22 cellular contexts compared by ENCODE assay signal in the genomic region with DNA sequence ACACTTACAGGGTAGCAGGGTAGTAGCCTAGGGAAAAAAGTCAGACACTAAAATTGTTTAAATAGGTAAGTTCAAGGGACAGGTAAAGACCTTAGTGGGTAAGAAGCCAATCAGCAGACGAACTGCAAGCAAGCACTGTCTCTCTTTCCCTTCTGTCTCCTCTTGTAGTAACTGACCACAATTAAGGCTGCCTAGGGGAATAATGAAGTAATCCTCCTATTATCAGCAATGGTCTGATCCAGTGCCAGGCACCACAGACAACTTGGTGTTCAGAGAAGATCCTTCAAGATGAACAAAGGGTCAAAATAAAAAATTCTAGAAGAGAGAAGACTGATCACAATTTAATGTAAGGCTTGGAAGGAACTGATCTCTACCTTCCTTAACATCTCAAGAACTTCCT.
DNase-seq lines count a peak whose midpoint lies in the region; ATAC-seq, FAIRE-seq and TF ChIP-seq lines count a peak whose summit lies in the region.
"Had no signal": no experiment of that assay in that cellular context is flagged by ENCODE, and none has a peak within 500 bp of the region (broad histone marks: within the 10 kb centered on the region; RNA-seq: fewer than 3 reads in every experiment).

No MANE protein-coding gene starts in this region.

- POLR2A ChIA-PET in HEK293 (lab: Yijun Ruan, JAX), result no interaction called here

- H2BK120ac ChIP-seq in mesendoderm (ENCODE audit: low read depth, low read length), result no peak overlapping the region

- peak overlapping the region; percentile 20 for H2BK5ac ChIP-seq in mesendoderm (ENCODE audit: low read length)

- no peak overlapping the region for H4K8ac ChIP-seq in mesendoderm (ENCODE audit: low read depth, low read length)

- H3K27me3 ChIP-seq in brain microvascular endothelial cell (replicated peaks) (no peaks in the 10 kb centered on the region), mesendoderm (ENCODE audit: insufficient read depth, low read length, poor library complexity) (no peaks in the 10 kb centered on the region), small intestine (ENCODE audit: control insufficient read depth in 2 of 2, insufficient read depth in 2 of 2, low read length in 2 of 2) (no peaks in the 10 kb centered on the region)
- H3K27me3 ChIP-seq: BE2C had no signal

- peaks cover 13% of the 10 kb centered on the region for H3K79me1 ChIP-seq in mesendoderm (ENCODE audit: low read length)

- no peak for FAIRE-seq in small intestine (lab: Jason Lieb, UNC)
- FAIRE-seq: HTR-8/SVneo had no signal

- no peak for ATAC-seq in GM19351 (IDR thresholded peaks at IDR 0.05; ENCODE audit: unreplicated experiment)

- peak overlapping the region; percentile 38 for H3K56ac ChIP-seq in mesendoderm (ENCODE audit: low read length)

- H3K9me3 ChIP-seq in HEK293 (ENCODE audit: control insufficient read depth, insufficient read depth, low read depth, low read length) (no peaks in the 10 kb centered on the region), small intestine (ENCODE audit: control insufficient read depth, low read depth) (no peaks in the 10 kb centered on the region)
- H3K9me3 ChIP-seq: BE2C had no signal

- H3K36me3 ChIP-seq in HEK293 (ENCODE audit: control insufficient read depth in 2 of 2, insufficient read depth in 1 of 2, low read length in 2 of 2), result no peaks in the 10 kb centered on the region
- no peaks in the 10 kb centered on the region for H3K36me3 ChIP-seq in brain microvascular endothelial cell (replicated peaks)
- H3K36me3 ChIP-seq in mesendoderm (ENCODE audit: control insufficient read depth, insufficient read depth, low read length), result no peaks in the 10 kb centered on the region
- no peaks in the 10 kb centered on the region for H3K36me3 ChIP-seq in small intestine (ENCODE audit: control insufficient read depth in 2 of 2, insufficient read depth in 2 of 2, low read length in 2 of 2)
- H3K36me3 ChIP-seq: BE2C had no signal

- peaks cover 7% of the 10 kb centered on the region for H3K79me2 ChIP-seq in mesendoderm (ENCODE audit: control insufficient read depth, insufficient read depth, low read length)

- H2AK5ac ChIP-seq in mesendoderm (ENCODE audit: low read length), result no peak overlapping the region

- no peak overlapping the region for H4K5ac ChIP-seq in mesendoderm (ENCODE audit: low read length)

- H3K4me3 ChIP-seq in HEK293 (ENCODE audit: low read depth, low read length) (no peak overlapping the region), brain microvascular endothelial cell (ENCODE audit: low read depth, low read length) (no peak overlapping the region), mesendoderm (ENCODE audit: low read length) (no peak overlapping the region), small intestine (ENCODE audit: low read depth in 1 of 2, low read length in 2 of 2) (no peak overlapping the region)
- H3K4me3 ChIP-seq: GM23248, PC-9, SK-N-MC had no signal

- H3K9ac ChIP-seq in mesendoderm (ENCODE audit: low read length), result no peak overlapping the region
- H3K9ac ChIP-seq: GM23248 had no signal

- no CpG with 5 or more reads among the region's 1 CpG for WGBS in mesendoderm (ENCODE audit: extremely low coverage, insufficient coverage, low lambda C conversion rate)
- 37 to 68% (median 50%) methylated on average over 1 of the region's 1 CpG for WGBS in small intestine, 3 donors

- CTCF ChIA-PET in HEK293 (lab: Yijun Ruan, JAX), result no interaction called here

- no peak overlapping the region for H2BK15ac ChIP-seq in mesendoderm (replicated peaks; ENCODE audit: low read depth)

- H3K4me1 ChIP-seq in HEK293 (ENCODE audit: control insufficient read depth, insufficient read depth, low read length) (0 out of 2 replicates have a peak, but pooled peaks cover 7% of the 10 kb centered on the region), mesendoderm (ENCODE audit: control insufficient read depth, low read depth, low read length) (peaks cover 11% of the 10 kb centered on the region), small intestine (ENCODE audit: control insufficient read depth in 2 of 2, insufficient read depth in 1 of 2, low read depth in 1 of 2, low read length in 1 of 2) (peaks cover 5 to 15% of the 10 kb centered on the region in 2 donors)
- H3K4me1 ChIP-seq: BE2C had no signal

- no peak overlapping the region for H3K4ac ChIP-seq in mesendoderm (ENCODE audit: low read depth, low read length)

- in situ Hi-C loops in brain microvascular endothelial cell (cut with HindIII; ENCODE audit: low pct_ligation_motif_present, low sequenced_read_pairs), result no loop called here

- peak; percentile 14 for DNase-seq in brain microvascular endothelial cell
- DNase-seq in mesendoderm, result no peak
- no peak for DNase-seq in small intestine
- DNase-seq in NCI-H748 (lab: John Stamatoyannopoulos, UW; ENCODE audit: unreplicated experiment), result no peak
- no peak for DNase-seq in activated CD4-positive, alpha-beta T cell treated with anti-CD3 and anti-CD28 coated beads, Interleukin-2, amount 50 U/mL, for 1 hour
- DNase-seq: BE2C, DMS79 treated with DMSO at 0.1 percent for 48 hours, GM23248, HCEC 1CT, KG1, NCI-H1092 treated with DMSO at 0.1 percent for 48 hours, NCI-H1436 treated with DMSO at 0.1 percent for 48 hours, NCI-H1930, NCI-H345, NCI-H524 treated with DMSO at 0.1 percent for 48 hours, PC-9, RPMI8226, SHP77 treated with DMSO at 0.1 percent for 48 hours had no signal

- peak overlapping the region; percentile 2 for H3K4me2 ChIP-seq in mesendoderm (ENCODE audit: low read length)
- H3K4me2 ChIP-seq: PC-9 had no signal

- no peak overlapping the region for H3K27ac ChIP-seq in HEK293 (ENCODE audit: extremely low read depth, low read depth, low read length)
- no peak overlapping the region for H3K27ac ChIP-seq in brain microvascular endothelial cell
- H3K27ac ChIP-seq in mesendoderm (ENCODE audit: low read depth, low read length), result no peak overlapping the region
- peak overlapping the region; percentile 5 to 68 for H3K27ac ChIP-seq in small intestine (ENCODE audit: low read depth in 1 of 2, low read length in 1 of 2)
- H3K27ac ChIP-seq: GM23248, PC-9, SK-N-MC had no signal

- peak overlapping the region; percentile 20 for H3K18ac ChIP-seq in mesendoderm (ENCODE audit: low read length)

- TF ChIP-seq CTCF in HEK293 (tag by site-specific recombination; IDR thresholded peaks at IDR 0.05), result no peak
- TF ChIP-seq CTCF in brain microvascular endothelial cell (IDR thresholded peaks at IDR 0.05; ENCODE audit: low read depth, low read length, missing control alignments), result no peak

- no peak overlapping the region for H3K23ac ChIP-seq in mesendoderm (ENCODE audit: low read length)

TF ChIP-seq in HEK293, 187 proteins besides CTCF, POLR2A, EP300 and RAD21:
- TF ChIP-seq SCRT1 (tag by site-specific recombination; IDR thresholded peaks at IDR 0.05; ENCODE audit: borderline replicate concordance), result no peak
- TF ChIP-seq, protein P1, sequence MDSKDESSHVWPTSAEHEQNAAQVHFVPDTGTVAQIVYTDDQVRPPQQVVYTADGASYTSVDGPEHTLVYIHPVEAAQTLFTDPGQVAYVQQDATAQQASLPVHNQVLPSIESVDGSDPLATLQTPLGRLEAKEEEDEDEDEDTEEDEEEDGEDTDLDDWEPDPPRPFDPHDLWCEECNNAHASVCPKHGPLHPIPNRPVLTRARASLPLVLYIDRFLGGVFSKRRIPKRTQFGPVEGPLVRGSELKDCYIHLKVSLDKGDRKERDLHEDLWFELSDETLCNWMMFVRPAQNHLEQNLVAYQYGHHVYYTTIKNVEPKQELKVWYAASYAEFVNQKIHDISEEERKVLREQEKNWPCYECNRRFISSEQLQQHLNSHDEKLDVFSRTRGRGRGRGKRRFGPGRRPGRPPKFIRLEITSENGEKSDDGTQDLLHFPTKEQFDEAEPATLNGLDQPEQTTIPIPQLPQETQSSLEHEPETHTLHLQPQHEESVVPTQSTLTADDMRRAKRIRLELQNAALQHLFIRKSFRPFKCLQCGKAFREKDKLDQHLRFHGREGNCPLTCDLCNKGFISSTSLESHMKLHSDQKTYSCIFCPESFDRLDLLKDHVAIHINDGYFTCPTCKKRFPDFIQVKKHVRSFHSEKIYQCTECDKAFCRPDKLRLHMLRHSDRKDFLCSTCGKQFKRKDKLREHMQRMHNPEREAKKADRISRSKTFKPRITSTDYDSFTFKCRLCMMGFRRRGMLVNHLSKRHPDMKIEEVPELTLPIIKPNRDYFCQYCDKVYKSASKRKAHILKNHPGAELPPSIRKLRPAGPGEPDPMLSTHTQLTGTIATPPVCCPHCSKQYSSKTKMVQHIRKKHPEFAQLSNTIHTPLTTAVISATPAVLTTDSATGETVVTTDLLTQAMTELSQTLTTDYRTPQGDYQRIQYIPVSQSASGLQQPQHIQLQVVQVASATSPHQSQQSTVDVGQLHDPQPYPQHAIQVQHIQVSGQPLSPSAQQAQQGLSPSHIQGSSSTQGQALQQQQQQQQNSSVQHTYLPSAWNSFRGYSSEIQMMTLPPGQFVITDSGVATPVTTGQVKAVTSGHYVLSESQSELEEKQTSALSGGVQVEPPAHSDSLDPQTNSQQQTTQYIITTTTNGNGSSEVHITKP (tag by site-specific recombination; IDR thresholded peaks at IDR 0.05), result peak; percentile 47

Comparison
In these comparisons a context has a peak if more than half of its experiments do, and no peak if none do; other contexts are left out.
1. H3K27ac ChIP-seq: peak in small intestine (2 of 2); none in HEK293 (single experiment), brain microvascular endothelial cell (single experiment) and mesendoderm (single experiment).